In genomic region chr3:36214460-36214859, GRCh38 we compare ENCODE assay signal across 12 cellular contexts.
"Had no signal": no experiment of that assay in that cellular context is flagged by ENCODE, and none has a peak within 500 bp of the region (broad histone marks: within the 10 kb centered on the region; RNA-seq: fewer than 3 reads in every experiment).

No MANE protein-coding gene starts in this region.

- DNase-seq: activated CD4-positive, alpha-beta T cell treated with anti-CD3 and anti-CD28 coated beads, Interleukin-2, amount 50 U/mL, for 48 hours; activated gamma-delta T cell treated with Interleukin-2 at 50 U/mL for 16 hours; effector memory CD8-positive, alpha-beta T cell; foreskin fibroblast; left colon; stimulated activated CD4-positive, alpha-beta T cell treated with anti-CD3 and anti-CD28 coated beads, Interleukin-15, amount 100 ng/mL, for 24 hours; stimulated activated CD4-positive, alpha-beta T cell treated with anti-CD3 and anti-CD28 coated beads, Interleukin-2, amount 100 ng/mL, for 48 hours; T-helper 2 cell had no signal

- H3K27me3 ChIP-seq: suprapubic skin had no signal

- H3K9me3 ChIP-seq: suprapubic skin had no signal

- H3K4me1 ChIP-seq: suprapubic skin had no signal

- H3K36me3 ChIP-seq: suprapubic skin had no signal

- H3K4me3 ChIP-seq: lung, suprapubic skin had no signal

- H3K27ac ChIP-seq: suprapubic skin had no signal

- ATAC-seq: activated naive CD4-positive, alpha-beta T cell treated with anti-CD3 and anti-CD28 coated beads, Interleukin-2, amount 50 U/mL, for 72 hours; effector memory CD8-positive, alpha-beta T cell; left colon; natural killer cell treated with Interleukin-12 subunit alpha and Interleukin-12 subunit beta and Interleukin-15 and Interleukin-18, amount 100 ng/mL, for 72 hours had no signal
